Comparison of ENCODE assay signal across 18 cellular contexts in the genomic region with DNA sequence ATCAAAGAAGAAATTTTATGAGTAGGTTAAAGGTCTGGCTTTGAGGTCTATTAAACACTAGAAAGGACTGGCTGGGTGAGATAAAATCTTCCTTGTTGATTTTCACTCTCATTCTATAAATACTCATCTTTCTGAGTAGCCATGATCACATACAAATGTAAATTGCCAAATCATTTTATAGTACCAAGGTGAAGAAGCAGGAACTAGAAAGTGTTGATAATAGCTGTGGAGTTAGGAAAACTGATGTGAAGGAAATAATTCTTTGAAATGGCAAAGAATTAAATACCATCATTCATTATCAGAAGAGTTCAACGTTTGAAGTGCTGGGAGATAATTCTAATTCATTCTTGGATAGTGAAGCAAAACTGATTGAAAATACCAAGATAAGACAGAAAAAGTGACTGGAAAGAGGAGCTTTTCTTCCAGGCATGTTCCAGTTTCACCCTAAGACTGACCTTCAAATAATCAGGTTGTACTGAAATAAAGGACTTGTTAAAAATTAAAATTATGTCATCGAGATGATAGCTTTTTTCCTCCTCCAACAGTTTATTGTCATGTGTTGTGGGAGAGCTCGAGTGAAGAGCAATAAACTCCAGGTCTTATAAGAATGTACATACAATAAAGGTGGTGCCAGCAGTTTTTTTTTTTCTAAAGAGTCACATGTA. TPM values are rescaled to one million over a fixed set of nuclear protein-coding genes. Genes with fewer than 3 reads are reported as not detected.
DNase-seq lines count a peak whose midpoint lies in the region; ATAC-seq and TF ChIP-seq lines count a peak whose summit lies in the region.
"Had no signal": no experiment of that assay in that cellular context is flagged by ENCODE, and none has a peak within 500 bp of the region (broad histone marks: within the 10 kb centered on the region; RNA-seq: fewer than 3 reads in every experiment).

No MANE protein-coding gene starts in this region.

- no peak overlapping the region for H4K91ac ChIP-seq in mesenchymal stem cell (ENCODE audit: low read length)

- H3K9me3 ChIP-seq in mesenchymal stem cell (ENCODE audit: control insufficient read depth, low read length) (no peaks in the 10 kb centered on the region), BE2C (no peaks in the 10 kb centered on the region)
- H3K9me3 ChIP-seq: body of pancreas, ovary, tibial artery had no signal

- no peak overlapping the region for H3K4ac ChIP-seq in mesenchymal stem cell (ENCODE audit: low read depth in 1 of 2, low read length in 2 of 2)

- H3K4me1 Mint-ChIP-seq in activated T-helper 17 cell treated with anti-CD3 and anti-CD28 coated beads, Interleukin-2, amount 50 U/mL, for 72 hours = peaks cover 5% of the 10 kb centered on the region
- H3K4me1 Mint-ChIP-seq: B cell had no signal

- H3K9ac ChIP-seq in mesenchymal stem cell (ENCODE audit: low read length) = peak overlapping the region; percentile 6

- H4K8ac ChIP-seq in mesenchymal stem cell (ENCODE audit: low read length) = no peak overlapping the region

- no peaks in the 10 kb centered on the region for H3K79me2 ChIP-seq in ACC112 (ENCODE audit: control insufficient read depth, insufficient read depth, low read length, unreplicated experiment)

- no peak overlapping the region for H2BK120ac ChIP-seq in mesenchymal stem cell (ENCODE audit: low read depth, low read length)

- 90% methylated on average over 2 of the region's 3 CpGs for WGBS in mesenchymal stem cell

- no peak overlapping the region for H3K27ac Mint-ChIP-seq in activated T-helper 17 cell treated with anti-CD3 and anti-CD28 coated beads, Interleukin-2, amount 50 U/mL, for 72 hours
- H3K27ac Mint-ChIP-seq: activated CD4-positive, alpha-beta memory T cell treated with anti-CD3 and anti-CD28 coated beads for 36 hours; B cell had no signal

- H3K36me3 ChIP-seq in ACC112 (ENCODE audit: insufficient read depth, low read length) (peaks cover 32% of the 10 kb centered on the region), mesenchymal stem cell (ENCODE audit: control insufficient read depth in 1 of 2, insufficient read depth in 2 of 2, low read depth in 1 of 2, low read length in 2 of 2) (peaks cover 14 to 36% of the 10 kb centered on the region in 2 experiments), BE2C (no peaks in the 10 kb centered on the region)
- H3K36me3 ChIP-seq: ovary had no signal

- H3K36me3 Mint-ChIP-seq in activated T-helper 17 cell treated with anti-CD3 and anti-CD28 coated beads, Interleukin-2, amount 50 U/mL, for 72 hours (ENCODE audit: low read depth) = peaks cover 6% of the 10 kb centered on the region
- H3K36me3 Mint-ChIP-seq: activated CD4-positive, alpha-beta memory T cell treated with anti-CD3 and anti-CD28 coated beads for 36 hours had no signal

- H3K14ac ChIP-seq in mesenchymal stem cell (ENCODE audit: low read length in 2 of 2) = no peak overlapping the region

- H3K27ac ChIP-seq in ACC112 (ENCODE audit: low read depth, low read length) (peak overlapping the region; percentile 30), mesenchymal stem cell (ENCODE audit: low read length, poor library complexity, severe bottlenecking) (peak overlapping the region; percentile 41)
- H3K27ac ChIP-seq: body of pancreas, ovary, tibial artery had no signal

- no peaks in the 10 kb centered on the region for H3K79me1 ChIP-seq in mesenchymal stem cell (replicated peaks; ENCODE audit: low read length, poor library complexity, severe bottlenecking)

- H2AFZ ChIP-seq in ACC112 (ENCODE audit: low read length, unreplicated experiment) (no peak overlapping the region), mesenchymal stem cell (ENCODE audit: low read depth, low read length) (no peak overlapping the region)

- no peak overlapping the region for H2BK5ac ChIP-seq in mesenchymal stem cell (ENCODE audit: low read depth, low read length, poor library complexity, severe bottlenecking)

- H3K27me3 ChIP-seq in ACC112 (ENCODE audit: insufficient read depth, low read length) (no peaks in the 10 kb centered on the region), mesenchymal stem cell (ENCODE audit: control insufficient read depth in 1 of 2, insufficient read depth in 1 of 2, low read length in 2 of 2) (no peaks in the 10 kb centered on the region), BE2C (no peaks in the 10 kb centered on the region)
- H3K27me3 ChIP-seq: body of pancreas, ovary, tibial artery had no signal

- H3K4me2 ChIP-seq in mesenchymal stem cell (ENCODE audit: low read length, poor library complexity, severe bottlenecking) = no peak overlapping the region

- H3K4me1 ChIP-seq in ACC112 (ENCODE audit: control insufficient read depth, insufficient read depth, low read length, unreplicated experiment) (peaks cover 41% of the 10 kb centered on the region), mesenchymal stem cell (ENCODE audit: control insufficient read depth, insufficient read depth, low read depth, low read length) (peaks cover 10% of the 10 kb centered on the region), BE2C (no peaks in the 10 kb centered on the region)
- H3K4me1 ChIP-seq: body of pancreas had no signal

- no peak overlapping the region for H3K18ac ChIP-seq in mesenchymal stem cell (ENCODE audit: low read depth in 1 of 2, low read length in 2 of 2)

- TF ChIP-seq CTCF in BE2C (IDR thresholded peaks at IDR 0.05; ENCODE audit: low read depth, low read length) = no peak

- H3K4me3 Mint-ChIP-seq in activated T-helper 17 cell treated with anti-CD3 and anti-CD28 coated beads, Interleukin-2, amount 50 U/mL, for 72 hours = no peak overlapping the region
- H3K4me3 Mint-ChIP-seq: activated CD4-positive, alpha-beta memory T cell treated with anti-CD3 and anti-CD28 coated beads for 36 hours; B cell; T-helper 17 cell had no signal

- H3K9me3 Mint-ChIP-seq in activated T-helper 17 cell treated with anti-CD3 and anti-CD28 coated beads, Interleukin-2, amount 50 U/mL, for 72 hours = no peaks in the 10 kb centered on the region
- H3K9me3 Mint-ChIP-seq: activated CD4-positive, alpha-beta memory T cell treated with anti-CD3 and anti-CD28 coated beads for 36 hours had no signal

- H2AK5ac ChIP-seq in mesenchymal stem cell (ENCODE audit: low read length, severe bottlenecking) = no peak overlapping the region

- ATAC-seq in activated T-helper 17 cell treated with anti-CD3 and anti-CD28 coated beads, Interleukin-2, amount 50 U/mL, for 72 hours (replicated peaks) = no peak
- ATAC-seq: body of pancreas, T-helper 17 cell had no signal

- DNase-seq in LHCN-M2 (ENCODE audit: low read depth) (peak; percentile 81), dermis microvascular lymphatic vessel endothelial cell (ENCODE audit: low read depth in 2 of 2) (peak; percentile 86 to 89), mesenchymal stem cell (peak; percentile 67), BE2C (no peak), cerebellum (ENCODE audit: low spot score) (no peak)
- DNase-seq in NK-92 treated with Interleukin-12 subunit alpha and Interleukin-12 subunit beta, amount 100 ng/mL, for 24 hours (lab: John Stamatoyannopoulos, UW) = no peak
- DNase-seq: activated CD4-positive, alpha-beta memory T cell treated with anti-CD3 and anti-CD28 coated beads for 36 hours; body of pancreas; NCI-H1417; NCI-H345; ovary; stimulated activated CD8-positive, alpha-beta memory T cell treated with anti-CD3 and anti-CD28 coated beads, Interleukin-4, amount 100 ng/mL, for 48 hours; T-helper 17 cell; tibial artery had no signal

- H3K27me3 Mint-ChIP-seq in activated T-helper 17 cell treated with anti-CD3 and anti-CD28 coated beads, Interleukin-2, amount 50 U/mL, for 72 hours = no peaks in the 10 kb centered on the region
- H3K27me3 Mint-ChIP-seq: activated CD4-positive, alpha-beta memory T cell treated with anti-CD3 and anti-CD28 coated beads for 36 hours; T-helper 17 cell had no signal

- no peak overlapping the region for H2BK15ac ChIP-seq in mesenchymal stem cell (ENCODE audit: low read depth, poor library complexity, severe bottlenecking)

- no peak overlapping the region for H2BK12ac ChIP-seq in mesenchymal stem cell (ENCODE audit: low read length in 2 of 2)

- H3K4me3 ChIP-seq in ACC112 (ENCODE audit: low read depth, low read length) (no peak overlapping the region), mesenchymal stem cell (ENCODE audit: insufficient read depth in 1 of 2, low read depth in 1 of 2, low read length in 2 of 2) (no peak overlapping the region), BE2C (ENCODE audit: low read depth, low read length) (no peak overlapping the region)
- H3K4me3 ChIP-seq: body of pancreas, lung, ovary, tibial artery had no signal

- H3K23ac ChIP-seq in mesenchymal stem cell (ENCODE audit: low read length in 2 of 2) = no peak overlapping the region

RNA-seq across cellular contexts. Expression of a gene that starts 17.4 kb away (rescaled TPM):
- total RNA-seq in LHCN-M2 (2014; rRNA removed) (2,731 and 2,850 TPM in 2 replicates), dermis microvascular lymphatic vessel endothelial cell (4,129 and 8,012 TPM in 2 replicates), cerebellum (58.4 TPM)
- polyA plus RNA-seq in LHCN-M2 (2012) = 2,014 TPM
- 229 TPM for polyA plus RNA-seq in mesenchymal stem cell (2013, experiment 1 of 2)
- 221 TPM for polyA plus RNA-seq in mesenchymal stem cell (2013, experiment 2 of 2)
- 0.90 TPM for polyA plus RNA-seq in BE2C (2012; ENCODE audit: insufficient read depth, insufficient read length, low read depth)
- total RNA-seq in activated T-helper 17 cell treated with anti-CD3 and anti-CD28 coated beads, Interleukin-2, amount 50 U/mL, for 72 hours = 1 to 10 TPM in 1 of 2 donors, under 1 TPM in 1; 0.66 to 3.5 TPM

Comparison
In these comparisons a context has a peak if more than half of its experiments do, and no peak if none do; other contexts are left out.
1. DNase-seq: peak in LHCN-M2 (single experiment), dermis microvascular lymphatic vessel endothelial cell (2 of 2) and mesenchymal stem cell (single experiment); none in BE2C (single experiment), cerebellum (single experiment) and NK-92 treated with Interleukin-12 subunit alpha and Interleukin-12 subunit beta, amount 100 ng/mL, for 24 hours (single experiment).
2. RNA of a gene that starts 17.4 kb away (total RNA-seq): 4,129 to 8,012 TPM in dermis microvascular lymphatic vessel endothelial cell and 2,731 to 2,850 TPM in LHCN-M2; 58.4 TPM in cerebellum (single experiment) and 0.66 to 3.5 TPM in activated T-helper 17 cell treated with anti-CD3 and anti-CD28 coated beads, Interleukin-2, amount 50 U/mL, for 72 hours; every median in the first group is over 10 times any median in the second.